ENCODE assay signal across 14 cellular contexts in the genomic region with DNA sequence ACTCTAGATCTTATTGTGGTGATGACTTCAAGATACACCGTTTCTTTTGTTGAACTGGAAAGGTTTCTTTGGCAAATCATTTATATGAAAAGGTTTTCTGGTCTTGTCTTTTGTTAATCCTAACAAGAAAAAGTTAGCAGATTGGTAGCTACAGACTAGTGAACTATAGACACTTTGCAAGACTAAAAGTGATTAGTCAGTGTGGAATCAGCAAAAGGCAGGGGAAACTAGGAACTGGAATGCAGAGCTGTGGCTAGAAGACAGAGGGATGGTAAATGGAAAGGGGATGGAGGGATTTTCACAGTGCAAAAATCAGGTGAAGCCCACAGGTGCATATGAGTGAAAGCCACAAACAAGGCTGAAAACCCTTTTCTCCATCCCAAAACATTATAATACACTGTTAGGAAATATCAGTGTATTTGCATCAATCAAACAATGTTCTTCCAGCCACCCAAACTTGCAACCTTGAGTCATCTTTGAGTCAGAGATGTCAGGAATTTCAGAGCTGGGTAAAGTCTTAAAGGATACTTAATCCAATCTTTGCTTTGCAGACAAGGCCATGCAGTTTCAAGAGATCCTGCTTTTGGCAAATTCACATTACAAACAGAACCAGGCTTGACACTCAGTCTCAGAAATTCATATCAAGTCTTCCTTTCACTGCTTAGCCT. TPM values are rescaled to one million over a fixed set of nuclear protein-coding genes. Genes with fewer than 3 reads are reported as not detected.
DNase-seq lines count a peak whose midpoint lies in the region; TF ChIP-seq lines count a peak whose summit lies in the region.
"Had no signal": no experiment of that assay in that cellular context is flagged by ENCODE, and none has a peak within 500 bp of the region (broad histone marks: within the 10 kb centered on the region; RNA-seq: fewer than 3 reads in every experiment).

No MANE protein-coding gene starts in this region.

- POLR2A ChIA-PET in PC-9 (lab: Charles Lee; ENCODE audit: unreplicated experiment) (interaction anchor here (0.6 kb wide), 2 partner anchors 26 to 147 kb away, joined by 3 read pairs; no protein-coding TSS in a partner anchor), OCI-LY7 (lab: Charles Lee) (no interaction called here)

- CTCF ChIA-PET in PC-9 (lab: Charles Lee): no interaction called here
- CTCF ChIA-PET in OCI-LY7 (lab: Charles Lee; ENCODE audit: unreplicated experiment): no interaction called here

- H3K27me3 Mint-ChIP-seq in mesothelial cell of epicardium (ENCODE audit: low read depth): no peaks in the 10 kb centered on the region

- H2AFZ ChIP-seq in PC-9: peak overlapping the region; percentile 57; the same call in 1 of the 2 replicates
- H2AFZ ChIP-seq in OCI-LY7 (ENCODE audit: low read length): no peak overlapping the region

- peaks cover 56% of the 10 kb centered on the region for H3K4me1 Mint-ChIP-seq in mesothelial cell of epicardium

- peak overlapping the region; percentile 81 for H3K27ac Mint-ChIP-seq in mesothelial cell of epicardium
- H3K27ac Mint-ChIP-seq: natural killer cell treated with Interleukin-12 subunit alpha and Interleukin-12 subunit beta and Interleukin-15 and Interleukin-18, amount 100 ng/mL, for 72 hours had no signal

- intact Hi-C loops in PC-9 (cut with micrococcal nuclease; ENCODE audit: unreplicated experiment): no loop called here
- intact Hi-C loops in OCI-LY7 (cut with micrococcal nuclease; ENCODE audit: unreplicated experiment): no loop called here

- H3K4me2 ChIP-seq in PC-9 (peak overlapping the region; percentile 45), OCI-LY7 (ENCODE audit: low read length) (no peak overlapping the region)

- peaks cover 7% of the 10 kb centered on the region; the same call in 1 of the 2 replicates for H3K9me3 ChIP-seq in PC-9 (ENCODE audit: insufficient read depth, low read depth)
- H3K9me3 ChIP-seq in OCI-LY7 (ENCODE audit: low read length): no peaks in the 10 kb centered on the region
- H3K9me3 ChIP-seq: upper lobe of right lung had no signal

- BruUV-seq in PC-9 (replicated peaks; lab: Mats Ljungman, UMichigan) (no TSS peak), OCI-LY7 (replicated peaks; lab: Mats Ljungman, UMichigan) (no TSS peak)

- DNase-seq in EH (ENCODE audit: low read depth) (peak; percentile 84), PC-9 (peak; percentile 27 to 74), epithelial cell of esophagus (ENCODE audit: low read depth) (peak; percentile 89), mesothelial cell of epicardium (ENCODE audit: low spot score in 2 of 2, unreplicated experiment in 2 of 2) (no peak), NCI-H526 treated with DMSO at 0.1 percent for 48 hours (lab: John Stamatoyannopoulos, UW) (no peak), DMS114 treated with DMSO at 0.1 percent for 48 hours (lab: John Stamatoyannopoulos, UW; ENCODE audit: unreplicated experiment) (no peak), OCI-LY7 (ENCODE audit: low spot score) (no peak), NCI-H510A (lab: John Stamatoyannopoulos, UW) (no peak)
- DNase-seq: activated CD4-positive, alpha-beta T cell treated with anti-CD3 and anti-CD28 coated beads for 4 hours; COR-L47; NCI-H524 treated with DMSO at 0.1 percent for 48 hours; upper lobe of right lung had no signal

- H3K9me2 ChIP-seq in PC-9 (ENCODE audit: insufficient read depth) (no peaks in the 10 kb centered on the region), OCI-LY7 (ENCODE audit: insufficient read depth, low read length) (no peaks in the 10 kb centered on the region)

- peaks cover 58% of the 10 kb centered on the region for H3K4me1 ChIP-seq in PC-9 (replicated peaks; ENCODE audit: insufficient read depth)
- H3K4me1 ChIP-seq in OCI-LY7 (ENCODE audit: insufficient read depth, low read length, poor library complexity, severe bottlenecking): no peaks in the 10 kb centered on the region
- H3K4me1 ChIP-seq: upper lobe of right lung had no signal

- H3K79me2 ChIP-seq in PC-9 (ENCODE audit: low read depth): no peaks in the 10 kb centered on the region
- no peaks in the 10 kb centered on the region for H3K79me2 ChIP-seq in OCI-LY7 (ENCODE audit: insufficient read depth, low read depth, low read length)

- H3K27me3 ChIP-seq in PC-9 (ENCODE audit: insufficient read depth, low read depth): no peaks in the 10 kb centered on the region
- H3K27me3 ChIP-seq: upper lobe of right lung had no signal

- H3K27ac ChIP-seq in PC-9 (peak overlapping the region; percentile 87), OCI-LY7 (ENCODE audit: low read depth, low read length, poor library complexity, severe bottlenecking) (no peak overlapping the region)
- H3K27ac ChIP-seq: upper lobe of right lung had no signal

- peaks cover 14% of the 10 kb centered on the region; the same call in 1 of the 2 replicates for H3F3A ChIP-seq in PC-9 (ENCODE audit: insufficient read depth, low read depth)

- no peak overlapping the region for H3K4me3 ChIP-seq in PC-9
- no peak overlapping the region for H3K4me3 ChIP-seq in epithelial cell of esophagus (ENCODE audit: low read length)
- no peak overlapping the region for H3K4me3 ChIP-seq in OCI-LY7 (ENCODE audit: low read depth, low read length, poor library complexity, severe bottlenecking)
- H3K4me3 ChIP-seq: skin epidermis, upper lobe of right lung had no signal

- H3K36me3 ChIP-seq in PC-9 (ENCODE audit: low read depth) (no peaks in the 10 kb centered on the region), OCI-LY7 (ENCODE audit: insufficient read depth, low read length) (no peaks in the 10 kb centered on the region)
- H3K36me3 ChIP-seq: upper lobe of right lung had no signal

- H4K20me1 ChIP-seq in PC-9 (ENCODE audit: insufficient read depth) (no peaks in the 10 kb centered on the region), OCI-LY7 (ENCODE audit: insufficient read depth, low read length) (no peaks in the 10 kb centered on the region)

- TF ChIP-seq CTCF in PC-9 (conservative IDR thresholded peaks at IDR 0.05) (no peak), epithelial cell of esophagus (IDR thresholded peaks at IDR 0.05; ENCODE audit: insufficient read depth, low read depth, low read length, missing control alignments) (no peak), mesothelial cell of epicardium (IDR thresholded peaks at IDR 0.05; ENCODE audit: unreplicated experiment) (no peak), OCI-LY7 (conservative IDR thresholded peaks at IDR 0.05; ENCODE audit: low read length) (no peak)

- H3K36me3 Mint-ChIP-seq in mesothelial cell of epicardium: no peaks in the 10 kb centered on the region
- H3K36me3 Mint-ChIP-seq: natural killer cell treated with Interleukin-12 subunit alpha and Interleukin-12 subunit beta and Interleukin-15 and Interleukin-18, amount 100 ng/mL, for 72 hours had no signal

- H3K4me3 Mint-ChIP-seq in mesothelial cell of epicardium: no peak overlapping the region
- H3K4me3 Mint-ChIP-seq: natural killer cell treated with Interleukin-12 subunit alpha and Interleukin-12 subunit beta and Interleukin-15 and Interleukin-18, amount 100 ng/mL, for 72 hours had no signal

- H3K9me3 Mint-ChIP-seq in mesothelial cell of epicardium: peaks cover 4% of the 10 kb centered on the region

RNA-seq across cellular contexts. Expression of a gene that starts 52.7 kb away (rescaled TPM):
- total RNA-seq in PC-9 (2021): 508 and 615 TPM in 2 replicates
- total RNA-seq in mesothelial cell of epicardium: 510 to 549 TPM (median 531 TPM) in 3 replicates
- total RNA-seq in OCI-LY7 (2014; rRNA removed; shearing (Covaris generic)): 0.19 TPM in 1 of 2 replicates, not detected in the other
- total RNA-seq in OCI-LY7 (2022): 0.59 TPM in 1 of 2 replicates, not detected in the other

Comparison
In these comparisons a context has a peak if more than half of its experiments do, and no peak if none do; other contexts are left out.
1. DNase-seq: peak in EH (single experiment), PC-9 (2 of 2) and epithelial cell of esophagus (single experiment); none in mesothelial cell of epicardium (0 of 2), NCI-H526 treated with DMSO at 0.1 percent for 48 hours (single experiment), DMS114 treated with DMSO at 0.1 percent for 48 hours (single experiment), OCI-LY7 (single experiment) and NCI-H510A (single experiment).
2. RNA of a gene that starts 52.7 kb away (total RNA-seq): 510 to 549 TPM in mesothelial cell of epicardium and 508 to 615 TPM in PC-9; 0.19 to 0.59 TPM in OCI-LY7; every median in the first group is over 100 times any median in the second.